Comparison of ENCODE assay signal across 16 cellular contexts in the genomic region with DNA sequence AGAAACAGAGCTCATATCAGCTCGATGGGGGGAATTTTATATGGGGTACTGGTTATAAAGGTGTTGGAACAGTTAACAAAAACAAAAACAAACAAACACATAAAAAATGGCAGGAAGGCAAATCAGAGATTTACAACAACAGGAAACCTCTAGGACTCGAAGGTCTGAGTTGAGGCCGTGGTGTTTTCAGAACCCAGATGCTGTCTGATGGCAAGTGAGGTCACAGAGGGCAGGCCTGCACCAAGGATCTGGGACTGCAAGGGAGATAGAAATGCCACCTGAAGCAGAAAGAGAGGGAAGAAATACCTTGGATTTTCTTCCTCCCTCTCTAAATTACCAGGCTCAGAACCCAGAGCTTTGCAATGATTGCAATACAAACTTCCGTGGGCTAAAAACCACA.
DNase-seq lines count a peak whose midpoint lies in the region; ATAC-seq lines count a peak whose summit lies in the region.
"Had no signal": no experiment of that assay in that cellular context is flagged by ENCODE, and none has a peak within 500 bp of the region (broad histone marks: within the 10 kb centered on the region; RNA-seq: fewer than 3 reads in every experiment).

No MANE protein-coding gene starts in this region.

- H3K36me3 Mint-ChIP-seq in stimulated activated memory B cell treated with anti-CD40 and anti-IgM and Interleukin-4, amounts not matched to agents 10 μg/mL and 1 μg/mL and 100 μg/mL, for 72 hours = no peaks in the 10 kb centered on the region
- no peaks in the 10 kb centered on the region for H3K36me3 Mint-ChIP-seq in activated CD4-positive, alpha-beta T cell treated with anti-CD3 and anti-CD28 coated beads, Interleukin-2, amount 10 ng/mL, durations not matched to agents 7 days and 5 days (ENCODE audit: low read depth)

- no peaks in the 10 kb centered on the region for H3K79me2 ChIP-seq in Karpas-422 (ENCODE audit: low read length)

- H3K27me3 ChIP-seq in Karpas-422 (ENCODE audit: low read length) = no peaks in the 10 kb centered on the region
- H3K27me3 ChIP-seq: breast epithelium, heart left ventricle, right atrium auricular region, SJCRH30 had no signal

- H3K4me2 ChIP-seq in Karpas-422 (ENCODE audit: low read depth, low read length, poor library complexity, severe bottlenecking) = no peak overlapping the region

- POLR2A ChIA-PET in activated CD4-positive, alpha-beta T cell treated with anti-CD3 and anti-CD28 coated beads, Interleukin-2, amount 10 ng/mL, durations not matched to agents 7 days and 5 days (lab: Charles Lee) = no interaction called here

- H3K9ac ChIP-seq in Karpas-422 (ENCODE audit: low read length) = no peak overlapping the region

- H3K4me3 Mint-ChIP-seq in stimulated activated memory B cell treated with anti-CD40 and anti-IgM and Interleukin-4, amounts not matched to agents 10 μg/mL and 1 μg/mL and 100 μg/mL, for 72 hours = peak overlapping the region; percentile 10
- no peak overlapping the region for H3K4me3 Mint-ChIP-seq in activated CD4-positive, alpha-beta T cell treated with anti-CD3 and anti-CD28 coated beads, Interleukin-2, amount 10 ng/mL, durations not matched to agents 7 days and 5 days

- CTCF ChIA-PET in activated CD4-positive, alpha-beta T cell treated with anti-CD3 and anti-CD28 coated beads, Interleukin-2, amount 10 ng/mL, durations not matched to agents 7 days and 5 days (lab: Charles Lee) = no interaction called here

- no peaks in the 10 kb centered on the region for H3K4me1 ChIP-seq in Karpas-422 (ENCODE audit: low read length)
- H3K4me1 ChIP-seq: breast epithelium, SJCRH30 had no signal

- no peak for DNase-seq in activated CD4-positive, alpha-beta T cell treated with anti-CD3 and anti-CD28 coated beads, Interleukin-2, amount 10 ng/mL, durations not matched to agents 7 days and 5 days
- DNase-seq in Karpas-422 (no peak), HUDEP-2 (lab: John Stamatoyannopoulos, UW; ENCODE audit: unreplicated experiment in 76 of 76) (no peak)
- DNase-seq: activated CD4-positive, alpha-beta T cell treated with anti-CD3 and anti-CD28 coated beads, Interleukin-2, amount 50 U/mL, for 4 hours; GOT3; heart left ventricle; islet precursor cell; Kasumi-1; NCI-H1436; SJCRH30 had no signal

- peak overlapping the region; percentile 83 for H3K27ac Mint-ChIP-seq in stimulated activated memory B cell treated with anti-CD40 and anti-IgM and Interleukin-4, amounts not matched to agents 10 μg/mL and 1 μg/mL and 100 μg/mL, for 72 hours
- no peak overlapping the region for H3K27ac Mint-ChIP-seq in activated CD4-positive, alpha-beta T cell treated with anti-CD3 and anti-CD28 coated beads, Interleukin-2, amount 10 ng/mL, durations not matched to agents 7 days and 5 days

- no peak overlapping the region for H3K4me3 ChIP-seq in Karpas-422 (ENCODE audit: low read length)
- H3K4me3 ChIP-seq: breast epithelium, heart left ventricle, right atrium auricular region, SJCRH30 had no signal

- no peak overlapping the region for H3K27ac ChIP-seq in Karpas-422 (ENCODE audit: low read length)
- H3K27ac ChIP-seq: breast epithelium, heart left ventricle, right atrium auricular region, SJCRH30 had no signal

- no peaks in the 10 kb centered on the region for H3K9me3 Mint-ChIP-seq in stimulated activated memory B cell treated with anti-CD40 and anti-IgM and Interleukin-4, amounts not matched to agents 10 μg/mL and 1 μg/mL and 100 μg/mL, for 72 hours
- H3K9me3 Mint-ChIP-seq in activated CD4-positive, alpha-beta T cell treated with anti-CD3 and anti-CD28 coated beads, Interleukin-2, amount 10 ng/mL, durations not matched to agents 7 days and 5 days = no peaks in the 10 kb centered on the region

- H3K36me3 ChIP-seq in Karpas-422 (ENCODE audit: insufficient read depth, low read length) = no peaks in the 10 kb centered on the region
- H3K36me3 ChIP-seq: breast epithelium, heart left ventricle, right atrium auricular region, SJCRH30 had no signal

- no peaks in the 10 kb centered on the region for H4K20me1 ChIP-seq in Karpas-422 (ENCODE audit: insufficient read depth, low read depth, low read length)

- ATAC-seq in GM19043 (IDR thresholded peaks at IDR 0.05; ENCODE audit: low read depth, unreplicated experiment) (peak; percentile 42), HG02588 (IDR thresholded peaks at IDR 0.05; ENCODE audit: unreplicated experiment) (peak; percentile 68), HG03520 (IDR thresholded peaks at IDR 0.05; ENCODE audit: unreplicated experiment) (peak; percentile 49)
- ATAC-seq in stimulated activated memory B cell treated with anti-CD40 and anti-IgM and Interleukin-4, amounts not matched to agents 10 μg/mL and 1 μg/mL and 100 μg/mL, for 72 hours = peak; percentile 59
- ATAC-seq: heart left ventricle had no signal

- no peak overlapping the region for H2AFZ ChIP-seq in Karpas-422 (ENCODE audit: low read length)

- no peaks in the 10 kb centered on the region for H3K9me3 ChIP-seq in Karpas-422 (ENCODE audit: low read length)
- H3K9me3 ChIP-seq: breast epithelium, heart left ventricle, right atrium auricular region, SJCRH30 had no signal

- peaks cover 56% of the 10 kb centered on the region for H3K4me1 Mint-ChIP-seq in stimulated activated memory B cell treated with anti-CD40 and anti-IgM and Interleukin-4, amounts not matched to agents 10 μg/mL and 1 μg/mL and 100 μg/mL, for 72 hours
- no peaks in the 10 kb centered on the region for H3K4me1 Mint-ChIP-seq in activated CD4-positive, alpha-beta T cell treated with anti-CD3 and anti-CD28 coated beads, Interleukin-2, amount 10 ng/mL, durations not matched to agents 7 days and 5 days

- no peaks in the 10 kb centered on the region for H3K27me3 Mint-ChIP-seq in stimulated activated memory B cell treated with anti-CD40 and anti-IgM and Interleukin-4, amounts not matched to agents 10 μg/mL and 1 μg/mL and 100 μg/mL, for 72 hours
- H3K27me3 Mint-ChIP-seq in activated CD4-positive, alpha-beta T cell treated with anti-CD3 and anti-CD28 coated beads, Interleukin-2, amount 10 ng/mL, durations not matched to agents 7 days and 5 days = peaks cover 4% of the 10 kb centered on the region

- no peaks in the 10 kb centered on the region for H3K9me2 ChIP-seq in Karpas-422 (replicated peaks; ENCODE audit: insufficient read depth, low read length)
